15 cellular contexts compared by ENCODE assay signal in the genomic region with DNA sequence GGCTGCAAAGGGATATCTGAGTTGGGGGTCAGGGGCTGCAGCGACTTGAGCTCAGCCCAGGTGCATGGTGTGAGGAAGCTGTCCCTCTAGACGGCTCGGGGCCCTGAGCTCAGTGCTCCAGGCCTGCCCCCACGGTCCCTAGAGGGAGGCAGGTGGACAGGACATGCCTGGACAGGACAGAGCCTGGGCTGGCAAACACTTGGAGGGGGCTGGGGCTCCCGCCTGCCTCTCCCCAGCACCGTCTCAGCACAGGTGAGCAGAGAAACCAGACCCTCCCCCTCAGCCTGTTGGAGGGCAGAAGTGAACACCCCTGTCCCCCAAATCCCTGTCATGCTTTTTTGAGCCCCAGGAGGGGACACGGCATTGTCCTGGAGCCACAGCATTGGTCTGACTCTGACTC. TPM values are rescaled to one million over a fixed set of nuclear protein-coding genes. Genes with fewer than 3 reads are reported as not detected.
A peak's percentile ranks its signal among the peaks of the same experiment; 100 is the strongest.
DNase-seq lines count a peak whose midpoint lies in the region; ATAC-seq and TF ChIP-seq lines count a peak whose summit lies in the region.
"Had no signal": no experiment of that assay in that cellular context is flagged by ENCODE, and none has a peak within 500 bp of the region (broad histone marks: within the 10 kb centered on the region; RNA-seq: fewer than 3 reads in every experiment).

No MANE protein-coding gene starts in this region.

- H3K27me3 Mint-ChIP-seq in glutamatergic neuron (ENCODE audit: unreplicated experiment), result peaks cover 17% of the 10 kb centered on the region

- DNase-seq in DMS79 treated with DMSO at 0.1 percent for 48 hours (lab: John Stamatoyannopoulos, UW) (peak; percentile 6), DMS79 (lab: John Stamatoyannopoulos, UW) (no peak), Right ventricle myocardium inferior (ENCODE audit: missing footprints) (peak; percentile 18), heart right ventricle (no peak), glutamatergic neuron (peak; percentile 14), NCI-H446 (lab: John Stamatoyannopoulos, UW) (no peak)
- no peak for DNase-seq in effector CD4-positive, alpha-beta T cell
- DNase-seq in activated naive CD4-positive, alpha-beta T cell (lab: John Stamatoyannopoulos, UW), result no peak
- DNase-seq: BE2C; CD8-positive, alpha-beta T cell; MG63; NCI-H1092; NCI-H1930; NCI-H524 treated with DMSO at 0.1 percent for 48 hours; SIG-M5 had no signal

- no peak for ATAC-seq in Right ventricle myocardium inferior
- ATAC-seq in heart right ventricle, result no peak
- ATAC-seq: CD8-positive, alpha-beta T cell had no signal

- H3K36me3 ChIP-seq in heart right ventricle, result no peaks in the 10 kb centered on the region
- H3K36me3 ChIP-seq: BE2C had no signal

- TF ChIP-seq CTCF in heart right ventricle (IDR thresholded peaks at IDR 0.05) (no peak), glutamatergic neuron (IDR thresholded peaks at IDR 0.05; ENCODE audit: partially characterized antibody, unreplicated experiment) (no peak)

- H3K27me3 ChIP-seq in heart right ventricle, result peaks cover 0 to 9% (median 0%) of the 10 kb centered on the region in 7 donors
- H3K27me3 ChIP-seq: BE2C, MG63 had no signal

- no peaks in the 10 kb centered on the region for H3K9me3 ChIP-seq in heart right ventricle
- H3K9me3 ChIP-seq: BE2C, MG63 had no signal

- peaks cover 15 to 37% (median 25%) of the 10 kb centered on the region in 9 donors for H3K4me1 ChIP-seq in heart right ventricle

- no peaks in the 10 kb centered on the region for H3K36me3 Mint-ChIP-seq in glutamatergic neuron (ENCODE audit: unreplicated experiment)
- H3K36me3 Mint-ChIP-seq: CD8-positive, alpha-beta T cell had no signal

- no peak overlapping the region for H3K27ac Mint-ChIP-seq in glutamatergic neuron (ENCODE audit: unreplicated experiment)
- H3K27ac Mint-ChIP-seq: CD8-positive, alpha-beta T cell had no signal

- WGBS in heart right ventricle, 2 donors, result 93 to 94% methylated on average over 6 to 7 of the region's 7 CpGs

- peak overlapping the region in 1 of 10 donors; percentile 48 for H3K27ac ChIP-seq in heart right ventricle

- H3K4me3 ChIP-seq in heart right ventricle, result no peak overlapping the region
- H3K4me3 ChIP-seq: MG63 had no signal

- intact Hi-C loops in Right ventricle myocardium inferior (cut with DNase I), result loop anchor here (5.0 kb wide), 1 partner anchor 81 kb away; no protein-coding TSS in a partner anchor
- intact Hi-C loops in heart right ventricle (cut with DNase I), result loop anchor here in 1 of 10 donors (5.0 kb wide), 1 partner anchor 86 kb away; no protein-coding TSS in a partner anchor

- H3K4me3 Mint-ChIP-seq in glutamatergic neuron (ENCODE audit: unreplicated experiment), result no peak overlapping the region
- H3K4me3 Mint-ChIP-seq: CD8-positive, alpha-beta T cell had no signal

- H3K4me1 Mint-ChIP-seq in glutamatergic neuron (ENCODE audit: low read depth, unreplicated experiment), result peaks cover 21% of the 10 kb centered on the region

- H3K9me3 Mint-ChIP-seq in glutamatergic neuron (ENCODE audit: unreplicated experiment), result peaks cover 7% of the 10 kb centered on the region
- H3K9me3 Mint-ChIP-seq: CD8-positive, alpha-beta T cell had no signal

RNA-seq across cellular contexts. Expression of gene SLC38A10, which starts 11.4 kb away (rescaled TPM):
- total RNA-seq in Right ventricle myocardium inferior (44.6 TPM), heart right ventricle (10 to 100 TPM; 27.8 to 50.0 (median 37.9) TPM), glutamatergic neuron (ENCODE audit: unreplicated experiment) (92.4 TPM)
- polyA plus RNA-seq in heart right ventricle, result 10 to 100 TPM; 56.0 to 56.2 TPM

Comparison
In these comparisons a context has a peak if more than half of its experiments do, and no peak if none do; other contexts are left out.
1. DNase-seq: peak in DMS79 treated with DMSO at 0.1 percent for 48 hours (single experiment), Right ventricle myocardium inferior (single experiment) and glutamatergic neuron (single experiment); none in DMS79 (single experiment), heart right ventricle (0 of 2), effector CD4-positive, alpha-beta T cell (single experiment), activated naive CD4-positive, alpha-beta T cell (0 of 4) and NCI-H446 (0 of 2).